1 cellular context compared by ENCODE assay signal in the genomic region with DNA sequence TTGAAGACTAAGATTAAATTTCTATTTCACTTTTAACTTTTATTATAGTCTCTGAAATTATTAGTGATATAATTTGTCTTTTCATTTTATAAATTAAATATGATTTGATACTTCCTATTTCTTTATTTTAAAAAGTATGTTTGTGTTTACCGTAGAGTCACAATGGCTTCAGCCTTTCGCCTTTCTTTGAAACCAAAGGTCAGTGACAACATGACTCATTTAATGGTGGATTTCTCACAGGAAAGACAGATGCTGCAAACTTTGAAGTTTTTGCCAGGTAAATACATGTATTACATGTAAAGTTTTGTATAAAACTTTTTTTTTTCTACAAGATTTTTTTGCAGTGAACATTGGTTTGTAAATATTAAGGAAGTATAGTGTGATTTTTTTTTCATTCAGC.
TF ChIP-seq lines count a peak whose summit lies in the region.

No MANE protein-coding gene starts in this region.

TF ChIP-seq in HepG2, 621 proteins besides CTCF, POLR2A, EP300 and RAD21 (continued from another document):
- TF ChIP-seq, protein P1, sequence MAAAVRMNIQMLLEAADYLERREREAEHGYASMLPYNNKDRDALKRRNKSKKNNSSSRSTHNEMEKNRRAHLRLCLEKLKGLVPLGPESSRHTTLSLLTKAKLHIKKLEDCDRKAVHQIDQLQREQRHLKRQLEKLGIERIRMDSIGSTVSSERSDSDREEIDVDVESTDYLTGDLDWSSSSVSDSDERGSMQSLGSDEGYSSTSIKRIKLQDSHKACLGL (CRISPR knock-in tag; IDR thresholded peaks at IDR 0.05) = no peak
- TF ChIP-seq, protein P2, sequence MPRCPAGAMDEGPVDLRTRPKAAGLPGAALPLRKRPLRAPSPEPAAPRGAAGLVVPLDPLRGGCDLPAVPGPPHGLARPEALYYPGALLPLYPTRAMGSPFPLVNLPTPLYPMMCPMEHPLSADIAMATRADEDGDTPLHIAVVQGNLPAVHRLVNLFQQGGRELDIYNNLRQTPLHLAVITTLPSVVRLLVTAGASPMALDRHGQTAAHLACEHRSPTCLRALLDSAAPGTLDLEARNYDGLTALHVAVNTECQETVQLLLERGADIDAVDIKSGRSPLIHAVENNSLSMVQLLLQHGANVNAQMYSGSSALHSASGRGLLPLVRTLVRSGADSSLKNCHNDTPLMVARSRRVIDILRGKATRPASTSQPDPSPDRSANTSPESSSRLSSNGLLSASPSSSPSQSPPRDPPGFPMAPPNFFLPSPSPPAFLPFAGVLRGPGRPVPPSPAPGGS (CRISPR knock-in tag; IDR thresholded peaks at IDR 0.05) = no peak
- TF ChIP-seq TAF1 (CRISPR knock-in tag; IDR thresholded peaks at IDR 0.05) (no peak), ZMYM3 (CRISPR knock-in tag; IDR thresholded peaks at IDR 0.05) (no peak), RFX3 (CRISPR knock-in tag; IDR thresholded peaks at IDR 0.05) (no peak), FIP1L1 (IDR thresholded peaks at IDR 0.05; ENCODE audit: borderline replicate concordance, insufficient read depth, low read depth, low read length) (no peak), FOSL2 (CRISPR knock-in tag; IDR thresholded peaks at IDR 0.05) (peak; percentile 74), ZNF180 (CRISPR knock-in tag; IDR thresholded peaks at IDR 0.05; ENCODE audit: borderline replicate concordance, low read depth) (no peak), BRD4 (CRISPR knock-in tag; IDR thresholded peaks at IDR 0.05) (no peak), TCF7 (IDR thresholded peaks at IDR 0.05; ENCODE audit: low read depth) (peak; percentile 51; the same call in 1 of the 2 replicates), ZNF746 (CRISPR knock-in tag; IDR thresholded peaks at IDR 0.05) (no peak), ZNF674 (CRISPR knock-in tag; IDR thresholded peaks at IDR 0.05; ENCODE audit: low read depth) (no peak), NR3C1 (CRISPR knock-in tag; IDR thresholded peaks at IDR 0.05) (no peak), ZNF781 (CRISPR knock-in tag; IDR thresholded peaks at IDR 0.05; ENCODE audit: borderline replicate concordance, not compliant biosample characterization) (no peak)
- TF ChIP-seq, protein P3, sequence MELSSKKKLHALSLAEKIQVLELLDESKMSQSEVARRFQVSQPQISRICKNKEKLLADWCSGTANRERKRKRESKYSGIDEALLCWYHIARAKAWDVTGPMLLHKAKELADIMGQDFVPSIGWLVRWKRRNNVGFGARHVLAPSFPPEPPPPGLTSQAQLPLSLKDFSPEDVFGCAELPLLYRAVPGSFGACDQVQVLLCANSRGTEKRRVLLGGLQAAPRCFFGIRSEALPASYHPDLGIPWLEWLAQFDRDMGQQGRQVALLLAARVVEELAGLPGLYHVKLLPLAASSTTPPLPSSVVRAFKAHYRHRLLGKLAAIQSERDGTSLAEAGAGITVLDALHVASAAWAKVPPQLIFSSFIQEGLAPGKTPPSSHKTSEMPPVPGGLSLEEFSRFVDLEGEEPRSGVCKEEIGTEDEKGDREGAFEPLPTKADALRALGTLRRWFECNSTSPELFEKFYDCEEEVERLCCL (CRISPR knock-in tag; IDR thresholded peaks at IDR 0.05; ENCODE audit: borderline replicate concordance) = no peak
- TF ChIP-seq, protein P4, sequence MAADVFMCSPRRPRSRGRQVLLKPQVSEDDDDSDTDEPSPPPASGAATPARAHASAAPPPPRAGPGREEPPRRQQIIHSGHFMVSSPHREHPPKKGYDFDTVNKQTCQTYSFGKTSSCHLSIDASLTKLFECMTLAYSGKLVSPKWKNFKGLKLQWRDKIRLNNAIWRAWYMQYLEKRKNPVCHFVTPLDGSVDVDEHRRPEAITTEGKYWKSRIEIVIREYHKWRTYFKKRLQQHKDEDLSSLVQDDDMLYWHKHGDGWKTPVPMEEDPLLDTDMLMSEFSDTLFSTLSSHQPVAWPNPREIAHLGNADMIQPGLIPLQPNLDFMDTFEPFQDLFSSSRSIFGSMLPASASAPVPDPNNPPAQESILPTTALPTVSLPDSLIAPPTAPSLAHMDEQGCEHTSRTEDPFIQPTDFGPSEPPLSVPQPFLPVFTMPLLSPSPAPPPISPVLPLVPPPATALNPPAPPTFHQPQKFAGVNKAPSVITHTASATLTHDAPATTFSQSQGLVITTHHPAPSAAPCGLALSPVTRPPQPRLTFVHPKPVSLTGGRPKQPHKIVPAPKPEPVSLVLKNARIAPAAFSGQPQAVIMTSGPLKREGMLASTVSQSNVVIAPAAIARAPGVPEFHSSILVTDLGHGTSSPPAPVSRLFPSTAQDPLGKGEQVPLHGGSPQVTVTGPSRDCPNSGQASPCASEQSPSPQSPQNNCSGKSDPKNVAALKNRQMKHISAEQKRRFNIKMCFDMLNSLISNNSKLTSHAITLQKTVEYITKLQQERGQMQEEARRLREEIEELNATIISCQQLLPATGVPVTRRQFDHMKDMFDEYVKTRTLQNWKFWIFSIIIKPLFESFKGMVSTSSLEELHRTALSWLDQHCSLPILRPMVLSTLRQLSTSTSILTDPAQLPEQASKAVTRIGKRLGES (CRISPR knock-in tag; IDR thresholded peaks at IDR 0.05; ENCODE audit: borderline replicate concordance) = no peak
- TF ChIP-seq, protein P5, sequence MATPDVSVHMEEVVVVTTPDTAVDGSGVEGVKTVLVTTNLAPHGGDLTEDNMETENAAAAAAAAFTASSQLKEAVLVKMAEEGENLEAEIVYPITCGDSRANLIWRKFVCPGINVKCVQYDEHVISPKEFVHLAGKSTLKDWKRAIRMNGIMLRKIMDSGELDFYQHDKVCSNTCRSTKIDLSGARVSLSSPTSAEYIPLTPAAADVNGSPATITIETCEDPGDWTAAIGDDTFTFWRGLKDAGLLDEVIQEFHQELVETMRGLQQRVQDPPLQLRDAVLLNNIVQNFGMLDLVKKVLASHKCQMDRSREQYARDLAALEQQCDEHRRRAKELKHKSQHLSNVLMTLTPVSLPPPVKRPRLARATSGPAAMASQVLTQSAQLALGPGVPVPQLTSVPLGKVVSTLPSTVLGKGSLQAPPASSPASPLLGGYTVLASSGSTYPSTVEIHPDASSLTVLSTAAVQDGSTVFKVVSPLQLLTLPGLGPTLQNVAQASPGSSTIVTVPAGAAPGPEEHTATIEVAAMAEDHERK (CRISPR knock-in tag; IDR thresholded peaks at IDR 0.05; ENCODE audit: low read depth) = no peak
- TF ChIP-seq, protein P6, sequence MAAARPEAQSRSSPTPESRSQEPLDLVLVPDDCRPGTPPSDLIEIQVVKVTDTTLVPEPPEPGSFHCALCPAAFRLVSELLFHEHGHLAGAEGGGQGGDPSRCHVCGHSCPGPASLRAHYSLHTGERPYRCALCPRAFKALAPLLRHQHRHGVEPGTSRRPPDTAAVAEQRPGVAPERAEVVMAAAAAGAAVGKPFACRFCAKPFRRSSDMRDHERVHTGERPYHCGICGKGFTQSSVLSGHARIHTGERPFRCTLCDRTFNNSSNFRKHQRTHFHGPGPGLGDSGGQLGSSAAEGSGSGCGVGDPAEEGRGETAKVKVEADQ (CRISPR knock-in tag; IDR thresholded peaks at IDR 0.05; ENCODE audit: borderline replicate concordance) = no peak
- TF ChIP-seq, protein P7, sequence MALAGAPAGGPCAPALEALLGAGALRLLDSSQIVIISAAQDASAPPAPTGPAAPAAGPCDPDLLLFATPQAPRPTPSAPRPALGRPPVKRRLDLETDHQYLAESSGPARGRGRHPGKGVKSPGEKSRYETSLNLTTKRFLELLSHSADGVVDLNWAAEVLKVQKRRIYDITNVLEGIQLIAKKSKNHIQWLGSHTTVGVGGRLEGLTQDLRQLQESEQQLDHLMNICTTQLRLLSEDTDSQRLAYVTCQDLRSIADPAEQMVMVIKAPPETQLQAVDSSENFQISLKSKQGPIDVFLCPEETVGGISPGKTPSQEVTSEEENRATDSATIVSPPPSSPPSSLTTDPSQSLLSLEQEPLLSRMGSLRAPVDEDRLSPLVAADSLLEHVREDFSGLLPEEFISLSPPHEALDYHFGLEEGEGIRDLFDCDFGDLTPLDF (CRISPR knock-in tag; IDR thresholded peaks at IDR 0.05) = no peak
